6 cellular contexts compared by ENCODE assay signal in the genomic region with DNA sequence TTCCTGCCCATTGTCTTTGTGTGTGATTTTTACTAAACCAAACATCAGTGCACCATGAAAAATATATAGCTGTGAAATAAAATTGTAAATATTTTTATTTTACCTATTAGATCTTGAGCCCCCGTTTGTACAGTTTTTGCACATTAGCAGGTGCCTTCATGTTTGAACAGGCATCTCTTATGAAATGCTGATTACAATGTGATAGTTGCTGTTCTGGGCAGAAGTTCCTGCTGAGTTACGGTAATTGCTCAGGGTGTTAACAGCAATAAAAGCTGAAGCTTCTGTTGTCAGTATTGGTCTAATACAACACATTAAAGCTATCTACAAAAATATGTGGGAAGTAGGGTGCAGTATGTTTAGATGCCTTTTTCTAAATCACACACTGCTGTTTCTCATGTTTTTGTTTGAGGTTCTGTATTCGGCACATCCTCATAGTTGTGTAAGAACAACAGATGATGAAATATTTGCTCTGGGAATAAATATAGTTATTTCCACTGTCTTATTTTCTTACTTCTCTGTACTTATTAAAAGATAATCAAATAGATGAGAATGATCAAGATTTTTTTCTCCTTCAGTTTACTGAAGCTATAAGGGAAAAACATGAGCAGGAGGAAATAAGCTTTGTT.
DNase-seq lines count a peak whose midpoint lies in the region; ATAC-seq, FAIRE-seq and TF ChIP-seq lines count a peak whose summit lies in the region.
"Not testable (repeated sequence)": the region's sequence is repeated elsewhere in the genome, so short reads cannot be mapped to it uniquely, and the experiment has no call there.

No MANE protein-coding gene starts in this region.

- BruUV-seq in MCF 10A (replicated peaks; lab: Mats Ljungman, UMichigan) = not testable (repeated sequence)

- peak overlapping the region in 2 of 3 donors; percentile 21 to 32 for H3K4me3 ChIP-seq in liver (ENCODE audit: low read depth in 1 of 3, low read length in 3 of 3)
- not testable (repeated sequence) for H3K4me3 ChIP-seq in right lobe of liver

- peaks cover 0 to 20% (median 14%) of the 10 kb centered on the region in 4 donors for H3K4me1 ChIP-seq in liver (ENCODE audit: control insufficient read depth in 4 of 4, insufficient read depth in 4 of 4, low read length in 3 of 4)
- peaks cover 0 to 19% (median 0%) of the 10 kb centered on the region in 4 donors for H3K4me1 ChIP-seq in right lobe of liver

- DNase-seq in MCF 10A (ENCODE audit: unreplicated experiment) (peak; percentile 30), left lobe of liver (ENCODE audit: low spot score) (peak; percentile 46), superior temporal gyrus (ENCODE audit: extremely low spot score) (peak; percentile 15)
- not testable (repeated sequence) for DNase-seq in frontal cortex (ENCODE audit: low spot score in 2 of 2); right lobe of liver

- intact Hi-C loops in MCF 10A (cut with micrococcal nuclease); right lobe of liver (cut with DNase I): not testable (repeated sequence)

- WGBS in liver = 43% methylated on average over 3 of the region's 3 CpGs
- WGBS in right lobe of liver (ENCODE audit: insufficient coverage, low coverage, low lambda C conversion rate, missing lambda C conversion rate) = 29% methylated on average over 3 of the region's 3 CpGs

- not testable (repeated sequence) for H3K27me3 ChIP-seq in liver (ENCODE audit: control insufficient read depth in 4 of 4, insufficient read depth in 4 of 4, low read length in 3 of 4); right lobe of liver

- TF ChIP-seq CTCF in MCF 10A (IDR thresholded peaks at IDR 0.05; ENCODE audit: unreplicated experiment); liver (IDR thresholded peaks at IDR 0.05; ENCODE audit: low read depth, low read length, missing input control); right lobe of liver (IDR thresholded peaks at IDR 0.05): not testable (repeated sequence)

- FAIRE-seq in frontal cortex (lab: Jason Lieb, UNC) = peak; percentile 90

- peak overlapping the region in 1 of 2 donors; percentile 49 for H3K9ac ChIP-seq in liver (ENCODE audit: low read depth in 1 of 2, low read length in 2 of 2)

- H3K4me3 Mint-ChIP-seq in MCF 10A (ENCODE audit: unreplicated experiment) = peak overlapping the region; percentile 24

- not testable (repeated sequence) for H3K9me3 Mint-ChIP-seq in MCF 10A (ENCODE audit: unreplicated experiment)

- ATAC-seq in left lobe of liver (peak; percentile 85), right lobe of liver (peak; percentile 71 to 84 (median 80))

- H3K27me3 Mint-ChIP-seq in MCF 10A (ENCODE audit: insufficient read depth, unreplicated experiment) = not testable (repeated sequence)

- not testable (repeated sequence) for H3K36me3 Mint-ChIP-seq in MCF 10A (ENCODE audit: insufficient read depth, unreplicated experiment)

- TF ChIP-seq RAD21 in liver (IDR thresholded peaks at IDR 0.05) = not testable (repeated sequence)

- not testable (repeated sequence) for H3K36me3 ChIP-seq in liver (ENCODE audit: control insufficient read depth in 4 of 4, insufficient read depth in 3 of 4, low read depth in 1 of 4, low read length in 3 of 4); right lobe of liver

- peak overlapping the region; percentile 81 to 88 for H3K27ac ChIP-seq in liver (ENCODE audit: low read depth in 1 of 2, low read length in 2 of 2)
- H3K27ac ChIP-seq in right lobe of liver = peak overlapping the region in 1 of 3 donors; percentile 66

- POLR2A ChIA-PET in MCF 10A (lab: Yijun Ruan, JAX) = interaction anchor here (0.7 kb wide), 1 partner anchor 42 kb away, joined by 4 read pairs; no protein-coding TSS in a partner anchor

- H3K4me1 Mint-ChIP-seq in MCF 10A (ENCODE audit: insufficient read depth, unreplicated experiment) = peaks cover 13% of the 10 kb centered on the region

- not testable (repeated sequence) for TF ChIP-seq POLR2A in right lobe of liver (IDR thresholded peaks at IDR 0.05)

- not testable (repeated sequence) for H3K27ac Mint-ChIP-seq in MCF 10A (ENCODE audit: low read depth, unreplicated experiment)

- CTCF ChIA-PET in MCF 10A (lab: Yijun Ruan, JAX) = interaction anchor here (0.6 to 1.1 kb wide), 3 partner anchors 49 to 1928 kb away, joined by 3 to 6 read pairs (median 3); no protein-coding TSS in a partner anchor

- not testable (repeated sequence) for H3K9me3 ChIP-seq in liver (ENCODE audit: control insufficient read depth in 4 of 4, low read length in 3 of 4); right lobe of liver
